ENCODE assay signal across 14 cellular contexts in the genomic region with DNA sequence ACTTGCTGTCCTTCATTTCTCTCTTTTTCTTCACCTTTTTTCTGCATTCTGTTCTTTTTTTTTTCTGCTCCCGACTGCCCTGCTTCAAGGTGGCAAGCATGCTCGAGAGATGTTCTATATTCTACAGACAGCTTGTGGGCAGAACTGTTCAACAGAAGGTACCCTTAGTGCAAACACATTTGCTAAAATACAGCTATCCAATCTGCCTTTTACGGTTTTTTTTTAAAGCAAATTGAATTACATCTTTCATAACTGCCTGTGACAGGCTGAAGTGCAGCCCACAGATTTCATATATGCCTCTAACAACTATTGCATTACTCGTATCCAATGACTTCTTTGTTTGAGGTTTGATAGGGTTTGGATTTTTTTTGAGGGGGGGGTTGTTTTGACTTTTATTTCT.
A peak's percentile ranks its signal among the peaks of the same experiment; 100 is the strongest.
DNase-seq lines count a peak whose midpoint lies in the region; ATAC-seq and TF ChIP-seq lines count a peak whose summit lies in the region.
"Had no signal": no experiment of that assay in that cellular context is flagged by ENCODE, and none has a peak within 500 bp of the region (broad histone marks: within the 10 kb centered on the region; RNA-seq: fewer than 3 reads in every experiment).

No MANE protein-coding gene starts in this region.

- no peak overlapping the region for H2AFZ ChIP-seq in H9 (ENCODE audit: low read length)

- H3K27ac Mint-ChIP-seq in H9 (peak overlapping the region; percentile 21 to 82 (median 73); a peak in 5 of 7 replicates), mesothelial cell of epicardium (peak overlapping the region; percentile 69)
- H3K27ac Mint-ChIP-seq: B cell; CD4-positive, alpha-beta memory T cell had no signal

- H3K4me1 ChIP-seq in A673 (ENCODE audit: insufficient read depth, low read length, poor library complexity, severe bottlenecking) (peaks cover 37% of the 10 kb centered on the region), H9 (ENCODE audit: insufficient read depth, low read length) (no peaks in the 10 kb centered on the region), right atrium auricular region (peaks cover 0 to 23% of the 10 kb centered on the region in 2 donors)

- no CpG with 5 or more reads among the region's 4 CpGs for WGBS in H9 (ENCODE audit: extremely low coverage, insufficient read length, low lambda C conversion rate)
- 55 to 67% methylated on average over 4 of the region's 4 CpGs for WGBS in lower leg skin, 2 donors

- H3K23me2 ChIP-seq in H9 (ENCODE audit: insufficient read length, low read depth, low read length, poor library complexity, severe bottlenecking), result no peaks in the 10 kb centered on the region

- no peak overlapping the region for H2BK20ac ChIP-seq in H9 (ENCODE audit: low read depth, low read length, poor library complexity, severe bottlenecking)

- H3K4me1 Mint-ChIP-seq in H9 (peaks cover 22 to 25% of the 10 kb centered on the region in 2 experiments), mesothelial cell of epicardium (peaks cover 22% of the 10 kb centered on the region)

- H3K4me3 Mint-ChIP-seq in H9 (no peak overlapping the region), mesothelial cell of epicardium (no peak overlapping the region)

- H4K91ac ChIP-seq in H9 (ENCODE audit: insufficient read length, low read depth, low read length), result no peak overlapping the region

- no peaks in the 10 kb centered on the region for H4K20me1 ChIP-seq in H9 (ENCODE audit: control insufficient read depth, insufficient read depth, insufficient read length)

- H4K5ac ChIP-seq in H9 (ENCODE audit: insufficient read length, low read depth, low read length), result no peak overlapping the region

- H3K9me3 ChIP-seq in A673 (ENCODE audit: low read depth, low read length, poor library complexity, severe bottlenecking) (no peaks in the 10 kb centered on the region), H9 (ENCODE audit: control insufficient read depth, low read depth, low read length) (no peaks in the 10 kb centered on the region), right atrium auricular region (no peaks in the 10 kb centered on the region)

- no peak overlapping the region for H3K18ac ChIP-seq in H9 (ENCODE audit: insufficient read length, low read depth, low read length)

- H3K9me3 Mint-ChIP-seq in H9 (no peaks in the 10 kb centered on the region), mesothelial cell of epicardium (no peaks in the 10 kb centered on the region)

- H2BK120ac ChIP-seq in H9 (ENCODE audit: low read depth, low read length, poor library complexity, severe bottlenecking), result no peak overlapping the region

- H2BK5ac ChIP-seq in H9 (ENCODE audit: insufficient read length, low read length), result no peak overlapping the region

- no peak overlapping the region for H2AK5ac ChIP-seq in H9 (ENCODE audit: insufficient read length, low read length)

- H2BK12ac ChIP-seq in H9 (ENCODE audit: insufficient read length, low read depth, low read length), result no peak overlapping the region

- no peak for ATAC-seq in HG02763 (IDR thresholded peaks at IDR 0.05; ENCODE audit: unreplicated experiment)
- ATAC-seq: HCT116 had no signal

- H3K4ac ChIP-seq in H9 (ENCODE audit: low read depth, low read length), result no peak overlapping the region

- no peaks in the 10 kb centered on the region for H3K79me1 ChIP-seq in H9 (ENCODE audit: insufficient read depth, low read depth, low read length, poor library complexity, severe bottlenecking)

- H3K79me2 ChIP-seq in H9 (ENCODE audit: insufficient read depth, low read length), result no peaks in the 10 kb centered on the region

- no peak overlapping the region for H3K23ac ChIP-seq in H9 (ENCODE audit: insufficient read length, low read depth, low read length)

- intact Hi-C loops in A673 (cut with micrococcal nuclease; ENCODE audit: unreplicated experiment), result no loop called here
- intact Hi-C loops in lower leg skin (cut with DNase I; ENCODE audit: low total_unique reads), result no loop called here

- POLR2A ChIA-PET in A673 (lab: Charles Lee; ENCODE audit: low non-redundant PET), result no interaction called here

- H3K9ac ChIP-seq in H9 (ENCODE audit: extremely low read depth, insufficient read length, low read length), result no peak overlapping the region

- no peak for TF ChIP-seq POLR2A in lower leg skin (IDR thresholded peaks at IDR 0.05)

- DNase-seq in A673 (ENCODE audit: low spot score), result peak; percentile 21
- no peak for DNase-seq in H9
- no peak for DNase-seq in mesothelial cell of epicardium (ENCODE audit: low spot score in 2 of 2, unreplicated experiment in 2 of 2)
- no peak for DNase-seq in NK-92 treated with Interleukin-12 subunit alpha and Interleukin-12 subunit beta, amount 100 ng/mL, for 24 hours (lab: John Stamatoyannopoulos, UW)
- no peak for DNase-seq in right atrium auricular region (ENCODE audit: low spot score)
- DNase-seq in lower leg skin (ENCODE audit: low spot score in 2 of 2), result no peak
- DNase-seq: CD4-positive, alpha-beta memory T cell; DMS79 treated with DMSO at 0.1 percent for 48 hours; NCI-H1092 had no signal

- H4K8ac ChIP-seq in H9 (replicated peaks; ENCODE audit: insufficient read length, low read depth, low read length), result no peak overlapping the region

- H3K27me3 ChIP-seq in A673 (replicated peaks; ENCODE audit: insufficient read depth, low read depth, low read length, poor library complexity) (no peaks in the 10 kb centered on the region), H9 (ENCODE audit: insufficient read depth, low read length) (no peaks in the 10 kb centered on the region), right atrium auricular region (no peaks in the 10 kb centered on the region)

- peaks cover 0 to 6% (median 0%) of the 10 kb centered on the region in 3 experiments; a peak in 3 of 7 replicates for H3K36me3 Mint-ChIP-seq in H9 (ENCODE audit: insufficient read depth in 1 of 3, low read depth in 3 of 3)
- peaks cover 2% of the 10 kb centered on the region for H3K36me3 Mint-ChIP-seq in mesothelial cell of epicardium
- H3K36me3 Mint-ChIP-seq: CD4-positive, alpha-beta memory T cell; IgD-negative memory B cell had no signal

- H3K36me3 ChIP-seq in A673 (ENCODE audit: insufficient read depth, low read length, poor library complexity, severe bottlenecking), result no peaks in the 10 kb centered on the region
- no peaks in the 10 kb centered on the region for H3K36me3 ChIP-seq in right atrium auricular region

- no peak overlapping the region for H3K56ac ChIP-seq in H9 (ENCODE audit: insufficient read length, low read depth, low read length)

- peak overlapping the region; percentile 68 for H3K27ac ChIP-seq in A673 (ENCODE audit: low read depth, low read length, poor library complexity, severe bottlenecking)
- no peak overlapping the region for H3K27ac ChIP-seq in H9 (ENCODE audit: insufficient read length, low read depth, low read length)
- H3K27ac ChIP-seq in angular gyrus (ENCODE audit: low read depth, low read length), result peak overlapping the region; percentile 53
- H3K27ac ChIP-seq in right atrium auricular region, result no peak overlapping the region

- H3K27me3 Mint-ChIP-seq in H9 (ENCODE audit: low read depth) (no peaks in the 10 kb centered on the region), mesothelial cell of epicardium (ENCODE audit: low read depth) (no peaks in the 10 kb centered on the region)

- no TSS peak for BruUV-seq in A673 (replicated peaks; lab: Mats Ljungman, UMichigan)

- CTCF ChIA-PET in A673 (lab: Charles Lee), result no interaction called here

- TF ChIP-seq CTCF in A673 (conservative IDR thresholded peaks at IDR 0.05; ENCODE audit: low read depth, low read length) (no peak), H9 (conservative IDR thresholded peaks at IDR 0.05) (no peak), mesothelial cell of epicardium (IDR thresholded peaks at IDR 0.05; ENCODE audit: unreplicated experiment) (no peak), right atrium auricular region (IDR thresholded peaks at IDR 0.05) (no peak), lower leg skin (IDR thresholded peaks at IDR 0.05) (no peak)

- peak overlapping the region; percentile 33 for H3K4me3 ChIP-seq in A673 (ENCODE audit: low read depth, low read length, poor library complexity, severe bottlenecking)
- no peak overlapping the region for H3K4me3 ChIP-seq in right atrium auricular region
- H3K4me3 ChIP-seq in lower leg skin (ENCODE audit: low read depth, poor library complexity, severe bottlenecking), result no peak overlapping the region

- H2BK15ac ChIP-seq in H9 (ENCODE audit: low read depth, low read length), result no peak overlapping the region

- no peak overlapping the region for H3K14ac ChIP-seq in H9 (ENCODE audit: insufficient read depth, low read length)

- H3T11ph ChIP-seq in H9 (ENCODE audit: low read length), result no peak overlapping the region

- no peak overlapping the region for H3K4me2 ChIP-seq in H9 (ENCODE audit: insufficient read depth, insufficient read length, low read length)

Comparison
In these comparisons a context has a peak if more than half of its experiments do, and no peak if none do; other contexts are left out.
1. H3K27ac ChIP-seq: peak in A673 (single experiment) and angular gyrus (single experiment); none in H9 (single experiment) and right atrium auricular region (0 of 2).